Comparison of ENCODE assay signal across 23 cellular contexts in the genomic region with DNA sequence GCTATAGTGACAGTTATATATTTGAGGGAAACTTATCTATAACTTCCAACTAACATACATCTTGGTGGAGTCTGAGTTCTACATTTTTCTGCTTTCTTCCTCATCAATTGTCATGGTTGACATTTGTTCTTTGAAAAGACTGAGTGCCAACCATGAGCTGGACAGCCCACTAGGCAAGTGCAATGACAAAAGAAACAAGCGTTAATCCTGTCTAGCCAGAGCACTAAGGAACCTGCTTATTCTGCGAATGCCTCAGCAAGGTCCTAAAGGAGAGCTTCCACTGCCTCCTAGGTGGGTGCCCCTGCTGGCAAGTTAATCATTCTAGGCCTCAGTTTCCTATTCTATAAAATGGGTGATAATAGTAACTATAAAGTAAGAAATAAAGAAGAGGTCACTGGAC. TPM values are rescaled to one million over a fixed set of nuclear protein-coding genes. Genes with fewer than 3 reads are reported as not detected.
DNase-seq lines count a peak whose midpoint lies in the region; ATAC-seq and TF ChIP-seq lines count a peak whose summit lies in the region.
"Had no signal": no experiment of that assay in that cellular context is flagged by ENCODE, and none has a peak within 500 bp of the region (broad histone marks: within the 10 kb centered on the region; RNA-seq: fewer than 3 reads in every experiment).

No MANE protein-coding gene starts in this region.

- H4K20me1 ChIP-seq in Karpas-422 (ENCODE audit: insufficient read depth, low read depth, low read length): no peaks in the 10 kb centered on the region

- ATAC-seq in SK-N-SH treated with all-trans-retinoic acid at 6 μM for 48 hours (peak; percentile 36), GM18519 (IDR thresholded peaks at IDR 0.05; ENCODE audit: low FRiP score, unreplicated experiment) (no peak)
- ATAC-seq: activated CD8-positive, alpha-beta memory T cell treated with anti-CD3 and anti-CD28 coated beads, Interleukin-2, amount 10 ng/mL, durations not matched to agents 7 days and 5 days; stimulated activated naive B cell treated with anti-CD40 and anti-IgM and Interleukin-4, amounts not matched to agents 10 μg/mL and 1 μg/mL and 100 μg/mL, for 72 hours; T-cell had no signal

- no peak for TF ChIP-seq CTCF in HFFc6 (IDR thresholded peaks at IDR 0.05)
- TF ChIP-seq CTCF in retinal pigment epithelial cell (conservative IDR thresholded peaks at IDR 0.05; ENCODE audit: low read depth, low read length): peak; percentile 1

- DNase-seq in HFFc6 (no peak), retinal pigment epithelial cell (ENCODE audit: low read depth) (no peak), NCI-H446 (lab: John Stamatoyannopoulos, UW) (no peak), Karpas-422 (no peak)
- DNase-seq in stimulated activated naive CD4-positive, alpha-beta T cell treated with Interleukin-2 at 50 U/mL for 16 hours (lab: John Stamatoyannopoulos, UW): no peak
- DNase-seq: activated CD8-positive, alpha-beta memory T cell treated with anti-CD3 and anti-CD28 coated beads, Interleukin-2, amount 10 ng/mL, durations not matched to agents 7 days and 5 days; activated naive CD8-positive, alpha-beta T cell treated with anti-CD3 and anti-CD28 coated beads for 36 hours; CD4-positive, CD25-positive, alpha-beta regulatory T cell; colonic mucosa; DMS 273 treated with DMSO at 0.1 percent for 48 hours; left lung; midbrain; NCI-H510A treated with DMSO at 0.1 percent for 48 hours; SHP77; stimulated activated CD4-positive, alpha-beta T cell treated with anti-CD3 and anti-CD28 coated beads, Interleukin-2, amount 100 ng/mL, for 24 hours; stimulated activated naive B cell treated with anti-CD40 and anti-IgM and Interleukin-4, amounts not matched to agents 10 μg/mL and 1 μg/mL and 100 μg/mL, for 72 hours; T-cell had no signal

- no peaks in the 10 kb centered on the region for H3K9me2 ChIP-seq in Karpas-422 (replicated peaks; ENCODE audit: insufficient read depth, low read length)

- peak overlapping the region; percentile 64; the same call in 1 of the 2 replicates for H3K27ac Mint-ChIP-seq in HFFc6
- H3K27ac Mint-ChIP-seq: activated CD8-positive, alpha-beta memory T cell treated with anti-CD3 and anti-CD28 coated beads, Interleukin-2, amount 10 ng/mL, durations not matched to agents 7 days and 5 days; activated naive CD8-positive, alpha-beta T cell treated with anti-CD3 and anti-CD28 coated beads for 36 hours; CD4-positive, CD25-positive, alpha-beta regulatory T cell; natural killer cell treated with Interleukin-12 subunit alpha and Interleukin-12 subunit beta and Interleukin-15 and Interleukin-18, amount 100 ng/mL, for 72 hours; stimulated activated naive B cell treated with anti-CD40 and anti-IgM and Interleukin-4, amounts not matched to agents 10 μg/mL and 1 μg/mL and 100 μg/mL, for 72 hours; T-cell had no signal

- H2AFZ ChIP-seq in Karpas-422 (ENCODE audit: low read length): no peak overlapping the region

- H3K4me1 Mint-ChIP-seq in HFFc6 (ENCODE audit: low read depth): peaks cover 17% of the 10 kb centered on the region
- H3K4me1 Mint-ChIP-seq: CD4-positive, CD25-positive, alpha-beta regulatory T cell; stimulated activated naive B cell treated with anti-CD40 and anti-IgM and Interleukin-4, amounts not matched to agents 10 μg/mL and 1 μg/mL and 100 μg/mL, for 72 hours; T-cell had no signal

- H3K27ac ChIP-seq in esophagus (ENCODE audit: low read depth in 2 of 2, low read length in 1 of 2) (peak overlapping the region; percentile 30 to 74), Karpas-422 (ENCODE audit: low read length) (no peak overlapping the region)
- H3K27ac ChIP-seq: colonic mucosa, left lung, thoracic aorta had no signal

- H3K27me3 ChIP-seq in esophagus (ENCODE audit: control insufficient read depth in 1 of 2, insufficient read depth in 2 of 2, low read length in 2 of 2) (no peaks in the 10 kb centered on the region), Karpas-422 (ENCODE audit: low read length) (no peaks in the 10 kb centered on the region)
- H3K27me3 ChIP-seq: colonic mucosa, left lung, MG63 had no signal

- no peak overlapping the region for H3K9ac ChIP-seq in Karpas-422 (ENCODE audit: low read length)

- H3K4me2 ChIP-seq in Karpas-422 (ENCODE audit: low read depth, low read length, poor library complexity, severe bottlenecking): no peak overlapping the region

- H3K9me3 ChIP-seq in esophagus (ENCODE audit: control insufficient read depth in 2 of 2, insufficient read depth in 1 of 2, low read depth in 1 of 2, low read length in 1 of 2) (no peaks in the 10 kb centered on the region), Karpas-422 (ENCODE audit: low read length) (no peaks in the 10 kb centered on the region)
- H3K9me3 ChIP-seq: colonic mucosa, left lung, thoracic aorta had no signal

- 53 to 67% methylated on average over 2 of the region's 2 CpGs for WGBS in esophagus, 2 donors

- 0 out of 2 replicates have a peak, but pooled peaks cover 4% of the 10 kb centered on the region for H3K36me3 Mint-ChIP-seq in HFFc6 (ENCODE audit: low read depth)
- H3K36me3 Mint-ChIP-seq: activated CD8-positive, alpha-beta memory T cell treated with anti-CD3 and anti-CD28 coated beads, Interleukin-2, amount 10 ng/mL, durations not matched to agents 7 days and 5 days; activated naive CD8-positive, alpha-beta T cell treated with anti-CD3 and anti-CD28 coated beads for 36 hours; CD4-positive, CD25-positive, alpha-beta regulatory T cell; natural killer cell treated with Interleukin-12 subunit alpha and Interleukin-12 subunit beta and Interleukin-15 and Interleukin-18, amount 100 ng/mL, for 72 hours; T-cell had no signal

- H3K9me3 Mint-ChIP-seq in HFFc6: no peaks in the 10 kb centered on the region
- H3K9me3 Mint-ChIP-seq: activated naive CD8-positive, alpha-beta T cell treated with anti-CD3 and anti-CD28 coated beads for 36 hours; natural killer cell treated with Interleukin-12 subunit alpha and Interleukin-12 subunit beta and Interleukin-15 and Interleukin-18, amount 100 ng/mL, for 72 hours; T-cell had no signal

- H3K79me2 ChIP-seq in Karpas-422 (ENCODE audit: low read length): no peaks in the 10 kb centered on the region

- no peaks in the 10 kb centered on the region; the same call in 1 of the 2 replicates for H3K27me3 Mint-ChIP-seq in HFFc6 (ENCODE audit: insufficient read depth)
- H3K27me3 Mint-ChIP-seq: activated CD8-positive, alpha-beta memory T cell treated with anti-CD3 and anti-CD28 coated beads, Interleukin-2, amount 10 ng/mL, durations not matched to agents 7 days and 5 days; activated naive CD8-positive, alpha-beta T cell treated with anti-CD3 and anti-CD28 coated beads for 36 hours; stimulated activated naive B cell treated with anti-CD40 and anti-IgM and Interleukin-4, amounts not matched to agents 10 μg/mL and 1 μg/mL and 100 μg/mL, for 72 hours; T-cell had no signal

- H3K4me1 ChIP-seq in esophagus (ENCODE audit: control insufficient read depth in 2 of 2, insufficient read depth in 2 of 2, low read length in 1 of 2): no peaks in the 10 kb centered on the region
- H3K4me1 ChIP-seq in Karpas-422 (ENCODE audit: low read length): no peaks in the 10 kb centered on the region
- H3K4me1 ChIP-seq: colonic mucosa, left lung had no signal

- H3K4me3 Mint-ChIP-seq in HFFc6: no peak overlapping the region
- H3K4me3 Mint-ChIP-seq: activated CD8-positive, alpha-beta memory T cell treated with anti-CD3 and anti-CD28 coated beads, Interleukin-2, amount 10 ng/mL, durations not matched to agents 7 days and 5 days; activated naive CD8-positive, alpha-beta T cell treated with anti-CD3 and anti-CD28 coated beads for 36 hours; CD4-positive, CD25-positive, alpha-beta regulatory T cell; natural killer cell treated with Interleukin-12 subunit alpha and Interleukin-12 subunit beta and Interleukin-15 and Interleukin-18, amount 100 ng/mL, for 72 hours; stimulated activated naive B cell treated with anti-CD40 and anti-IgM and Interleukin-4, amounts not matched to agents 10 μg/mL and 1 μg/mL and 100 μg/mL, for 72 hours; T-cell had no signal

- no peak overlapping the region for H3K4me3 ChIP-seq in esophagus (ENCODE audit: low read depth in 1 of 2, low read length in 2 of 2)
- H3K4me3 ChIP-seq in retinal pigment epithelial cell (ENCODE audit: low read length): no peak overlapping the region
- H3K4me3 ChIP-seq in Karpas-422 (ENCODE audit: low read length): no peak overlapping the region
- H3K4me3 ChIP-seq: colonic mucosa, left lung, MG63, thoracic aorta had no signal

- H3K36me3 ChIP-seq in esophagus (ENCODE audit: control insufficient read depth in 2 of 2, insufficient read depth in 2 of 2, low read length in 1 of 2) (no peaks in the 10 kb centered on the region), Karpas-422 (ENCODE audit: insufficient read depth, low read length) (no peaks in the 10 kb centered on the region)
- H3K36me3 ChIP-seq: colonic mucosa, left lung, MG63, thoracic aorta had no signal

TF ChIP-seq in SK-N-SH treated with all-trans-retinoic acid at 6 μM for 48 hours, 23 proteins besides CTCF, POLR2A, EP300 and RAD21 (continues in another document):
- TF ChIP-seq ARNTL (CRISPR knock-in tag; IDR thresholded peaks at IDR 0.05; ENCODE audit: borderline replicate concordance, low read depth): no peak
- no peak for TF ChIP-seq OSR1 (CRISPR knock-in tag; IDR thresholded peaks at IDR 0.05)
- TF ChIP-seq, protein P1, sequence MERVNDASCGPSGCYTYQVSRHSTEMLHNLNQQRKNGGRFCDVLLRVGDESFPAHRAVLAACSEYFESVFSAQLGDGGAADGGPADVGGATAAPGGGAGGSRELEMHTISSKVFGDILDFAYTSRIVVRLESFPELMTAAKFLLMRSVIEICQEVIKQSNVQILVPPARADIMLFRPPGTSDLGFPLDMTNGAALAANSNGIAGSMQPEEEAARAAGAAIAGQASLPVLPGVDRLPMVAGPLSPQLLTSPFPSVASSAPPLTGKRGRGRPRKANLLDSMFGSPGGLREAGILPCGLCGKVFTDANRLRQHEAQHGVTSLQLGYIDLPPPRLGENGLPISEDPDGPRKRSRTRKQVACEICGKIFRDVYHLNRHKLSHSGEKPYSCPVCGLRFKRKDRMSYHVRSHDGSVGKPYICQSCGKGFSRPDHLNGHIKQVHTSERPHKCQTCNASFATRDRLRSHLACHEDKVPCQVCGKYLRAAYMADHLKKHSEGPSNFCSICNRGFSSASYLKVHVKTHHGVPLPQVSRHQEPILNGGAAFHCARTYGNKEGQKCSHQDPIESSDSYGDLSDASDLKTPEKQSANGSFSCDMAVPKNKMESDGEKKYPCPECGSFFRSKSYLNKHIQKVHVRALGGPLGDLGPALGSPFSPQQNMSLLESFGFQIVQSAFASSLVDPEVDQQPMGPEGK (CRISPR knock-in tag; IDR thresholded peaks at IDR 0.05; ENCODE audit: borderline replicate concordance): no peak
- no peak for TF ChIP-seq ISL1 (CRISPR knock-in tag; IDR thresholded peaks at IDR 0.05)
- no peak for TF ChIP-seq ZNF70 (CRISPR knock-in tag; IDR thresholded peaks at IDR 0.05)
- TF ChIP-seq ESRRG (CRISPR knock-in tag; IDR thresholded peaks at IDR 0.05): no peak
- no peak for TF ChIP-seq ZFP30 (CRISPR knock-in tag; IDR thresholded peaks at IDR 0.05)

RNA-seq across cellular contexts. Expression of a gene that starts 44.8 kb away (rescaled TPM):
- 10 to 100 TPM; 58.6 to 87.1 (median 73.2) TPM for total RNA-seq in HFFc6 (2021; fragmentation: NEBNext Ultra II Directional; extraction: Animal tissue kit (Norgen Biotek cat#: 25700))
- 10 to 100 TPM; 48.8 to 68.5 TPM for polyA plus RNA-seq in esophagus
- total RNA-seq in Karpas-422 (2014; rRNA removed; shearing (Covaris generic); ENCODE audit: low replicate concordance): 14.1 and 16.5 TPM in 2 replicates
